Comparison of ENCODE assay signal across 23 cellular contexts in genomic region chr10:32646535-32646934, GRCh38.
"Had no signal": no experiment of that assay in that cellular context is flagged by ENCODE, and none has a peak within 500 bp of the region (broad histone marks: within the 10 kb centered on the region; RNA-seq: fewer than 3 reads in every experiment).

No MANE protein-coding gene starts in this region.

- DNase-seq: IMR-90, Karpas-422, KG1, MG63, NCI-H1092, NCI-H1105 treated with DMSO at 0.1 percent for 48 hours, NCI-H1417 treated with DMSO at 0.1 percent for 48 hours, NCI-H146, NCI-H1694 treated with DMSO at 0.1 percent for 48 hours, NCI-H1930, NCI-H2081, NCI-H2107, NCI-H2227 treated with DMSO at 0.1 percent for 48 hours, NCI-H524, NCI-H526 treated with DMSO at 0.1 percent for 48 hours, NCI-H748 treated with DMSO at 0.1 percent for 48 hours, OCI-M1, Right ventricle myocardium superior, RPMI8226, SIG-M5, T-cell had no signal

- ATAC-seq: T-cell had no signal

- H3K36me3 ChIP-seq: MG63, SJSA1 had no signal

- H3K27me3 ChIP-seq: MG63, SJSA1 had no signal

- H3K27ac ChIP-seq: SJSA1, SK-N-MC had no signal

- H3K4me1 ChIP-seq: SJSA1 had no signal

- H3K4me3 ChIP-seq: MG63, SJSA1, SK-N-MC had no signal
